9 cellular contexts compared by ENCODE assay signal in genomic region chr18:23943104-23943503, GRCh38.
DNase-seq lines count a peak whose midpoint lies in the region; ATAC-seq and TF ChIP-seq lines count a peak whose summit lies in the region.
"Had no signal": no experiment of that assay in that cellular context is flagged by ENCODE, and none has a peak within 500 bp of the region (broad histone marks: within the 10 kb centered on the region; RNA-seq: fewer than 3 reads in every experiment).

No MANE protein-coding gene starts in this region.

- H3K27ac ChIP-seq in colonic mucosa, result no peak overlapping the region

- H3K27me3 ChIP-seq in colonic mucosa, result no peaks in the 10 kb centered on the region

- no peak overlapping the region for H3K9ac ChIP-seq in colonic mucosa (ENCODE audit: low read depth in 2 of 2, low read length in 2 of 2)

- intact Hi-C loops in colonic mucosa (cut with DNase I), result no loop called here

- peak; percentile 72 for DNase-seq in GM13977 (ENCODE audit: low spot score)
- peak; percentile 14 for DNase-seq in central memory CD4-positive, alpha-beta T cell
- DNase-seq in middle frontal gyrus (ENCODE audit: extremely low spot score, low spot score), result no peak
- DNase-seq in NCI-H69 (lab: John Stamatoyannopoulos, UW), result no peak
- no peak for DNase-seq in colonic mucosa
- no peak for DNase-seq in DMS153 (lab: John Stamatoyannopoulos, UW)
- DNase-seq: NCI-H510A had no signal

- in situ Hi-C loops in GM13977 (cut with MboI; ENCODE audit: low pct_unique_long_range_greater_than_20kb, low sequenced_read_pairs, unreplicated experiment), result no loop called here

- ATAC-seq in GM21381 (IDR thresholded peaks at IDR 0.05; ENCODE audit: unreplicated experiment) (peak; percentile 87), HG03342 (IDR thresholded peaks at IDR 0.05; ENCODE audit: unreplicated experiment) (peak; percentile 84)

- no peak overlapping the region for H3K4me3 ChIP-seq in colonic mucosa

- H3K9me3 ChIP-seq in colonic mucosa, result no peaks in the 10 kb centered on the region

- no peaks in the 10 kb centered on the region for H3K36me3 ChIP-seq in colonic mucosa

- TF ChIP-seq CTCF in GM13977 (IDR thresholded peaks at IDR 0.05; ENCODE audit: extremely low read depth, insufficient read depth, missing control alignments) (no peak), colonic mucosa (IDR thresholded peaks at IDR 0.05) (no peak)

- no peaks in the 10 kb centered on the region for H3K4me1 ChIP-seq in colonic mucosa

Comparison
In these comparisons a context has a peak if more than half of its experiments do, and no peak if none do; other contexts are left out.
1. DNase-seq: peak in GM13977 (single experiment) and central memory CD4-positive, alpha-beta T cell (single experiment); none in middle frontal gyrus (single experiment), NCI-H69 (single experiment), colonic mucosa (single experiment) and DMS153 (single experiment).